10 cellular contexts compared by ENCODE assay signal in the genomic region with DNA sequence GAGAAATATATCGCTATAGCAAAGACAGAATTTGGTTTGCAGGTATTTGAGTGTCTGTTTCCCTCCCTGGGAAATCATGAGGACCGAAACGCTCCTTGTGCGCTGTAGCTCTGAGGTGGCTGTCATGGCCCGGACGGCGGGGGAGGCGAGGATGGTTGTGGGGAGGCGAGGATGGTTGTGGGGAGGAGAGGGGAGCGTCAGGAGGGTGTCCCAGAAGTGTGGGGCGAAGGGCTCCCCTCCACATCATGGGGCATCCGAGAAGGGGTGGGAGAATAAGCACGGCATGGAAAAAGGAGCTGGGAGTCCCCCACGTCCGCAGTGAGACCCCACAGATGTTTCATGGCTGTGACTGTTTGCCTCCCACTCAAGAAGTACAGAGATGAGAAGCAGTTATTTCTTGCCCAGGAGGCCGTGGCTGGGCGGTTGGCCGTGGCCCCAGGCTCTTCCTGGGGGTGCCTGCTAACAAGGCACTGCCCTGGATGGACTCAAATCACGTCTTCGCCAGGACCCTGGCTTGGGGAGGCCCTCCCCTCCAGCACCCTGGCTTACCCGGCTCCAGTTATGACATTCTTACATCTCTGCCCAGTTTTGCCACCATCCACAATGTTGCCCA. TPM values are rescaled to one million over a fixed set of nuclear protein-coding genes. Genes with fewer than 3 reads are reported as not detected.
DNase-seq lines count a peak whose midpoint lies in the region; TF ChIP-seq lines count a peak whose summit lies in the region.
"Had no signal": no experiment of that assay in that cellular context is flagged by ENCODE, and none has a peak within 500 bp of the region (broad histone marks: within the 10 kb centered on the region; RNA-seq: fewer than 3 reads in every experiment).

No MANE protein-coding gene starts in this region.

- intact Hi-C loops in testis (cut with DNase I; ENCODE audit: low total_unique reads) = no loop called here
- intact Hi-C loops in uterus (cut with DNase I; ENCODE audit: low total_unique reads) = no loop called here

- WGBS in mesodermal cell (ENCODE audit: insufficient coverage in 2 of 2), 2 experiments = 89 to 94% methylated on average over 10 to 13 of the region's 21 CpGs
- 61 to 72% methylated on average over 21 of the region's 21 CpGs for WGBS in testis, 2 donors

- TF ChIP-seq CTCF in testis (IDR thresholded peaks at IDR 0.05) (no peak), uterus (IDR thresholded peaks at IDR 0.05) (no peak)

- no peaks in the 10 kb centered on the region for H3K27me3 ChIP-seq in testis
- no peaks in the 10 kb centered on the region for H3K27me3 ChIP-seq in uterus

- H3K9me3 Mint-ChIP-seq in activated T-cell treated with anti-CD3 and anti-CD28 coated beads, Interleukin-2, amount 50 U/mL, for 24 hours = no peaks in the 10 kb centered on the region
- no peaks in the 10 kb centered on the region for H3K9me3 Mint-ChIP-seq in activated naive CD8-positive, alpha-beta T cell (ENCODE audit: low read depth)

- no peak for DNase-seq in activated T-cell treated with anti-CD3 and anti-CD28 coated beads, Interleukin-2, amount 50 U/mL, for 24 hours
- DNase-seq in activated T-cell treated with anti-CD3 and anti-CD28 coated beads for 4 hours (no peak), testis (no peak), uterus (no peak), occipital lobe (lab: John Stamatoyannopoulos, UW) (no peak)
- DNase-seq in stimulated activated CD4-positive, alpha-beta T cell treated with anti-CD3 and anti-CD28 coated beads, Interleukin-2, amount 100 ng/mL, for 24 hours = no peak
- DNase-seq: islet precursor cell, NCI-H1417 had no signal

- no peak for TF ChIP-seq POLR2A in testis (IDR thresholded peaks at IDR 0.05)
- TF ChIP-seq POLR2A in uterus (IDR thresholded peaks at IDR 0.05) = no peak

- H3K9me3 ChIP-seq in mesodermal cell (ENCODE audit: control insufficient read depth, low read length) = no peaks in the 10 kb centered on the region
- no peaks in the 10 kb centered on the region for H3K9me3 ChIP-seq in testis
- no peaks in the 10 kb centered on the region for H3K9me3 ChIP-seq in uterus

- H3K36me3 ChIP-seq in mesodermal cell (ENCODE audit: control insufficient read depth, insufficient read depth, low read length) = no peaks in the 10 kb centered on the region
- H3K36me3 ChIP-seq in testis (ENCODE audit: low read depth, missing control alignments) = no peaks in the 10 kb centered on the region
- no peaks in the 10 kb centered on the region for H3K36me3 ChIP-seq in uterus

- H3K27ac ChIP-seq in mesodermal cell (ENCODE audit: low read depth, low read length, severe bottlenecking) (no peak overlapping the region), testis (no peak overlapping the region), uterus (no peak overlapping the region)

- peak overlapping the region; percentile 39 for H3K4me3 ChIP-seq in mesodermal cell (ENCODE audit: extremely low read depth, insufficient read depth, low read length, poor library complexity, severe bottlenecking)
- peak overlapping the region; percentile 66 to 70 for H3K4me3 ChIP-seq in testis
- H3K4me3 ChIP-seq in uterus = peak overlapping the region in 1 of 2 donors; percentile 50

- peak overlapping the region; percentile 88 for H3K27ac Mint-ChIP-seq in activated T-cell treated with anti-CD3 and anti-CD28 coated beads, Interleukin-2, amount 50 U/mL, for 24 hours
- peak overlapping the region; percentile 81 for H3K27ac Mint-ChIP-seq in activated naive CD8-positive, alpha-beta T cell

- H3K36me3 Mint-ChIP-seq in activated T-cell treated with anti-CD3 and anti-CD28 coated beads, Interleukin-2, amount 50 U/mL, for 24 hours (ENCODE audit: low read depth) = peaks cover 32% of the 10 kb centered on the region
- H3K36me3 Mint-ChIP-seq in activated naive CD8-positive, alpha-beta T cell = no peaks in the 10 kb centered on the region

- H3K4me1 ChIP-seq in mesodermal cell (ENCODE audit: control insufficient read depth, insufficient read depth, low read length, poor library complexity, severe bottlenecking) (peaks cover 7% of the 10 kb centered on the region), testis (peaks cover 9% of the 10 kb centered on the region), uterus (peaks cover 0 to 3% of the 10 kb centered on the region in 2 donors)

- no peaks in the 10 kb centered on the region for H3K27me3 Mint-ChIP-seq in activated T-cell treated with anti-CD3 and anti-CD28 coated beads, Interleukin-2, amount 50 U/mL, for 24 hours
- no peaks in the 10 kb centered on the region for H3K27me3 Mint-ChIP-seq in activated naive CD8-positive, alpha-beta T cell

- peaks cover 39% of the 10 kb centered on the region for H3K4me1 Mint-ChIP-seq in activated T-cell treated with anti-CD3 and anti-CD28 coated beads, Interleukin-2, amount 50 U/mL, for 24 hours (ENCODE audit: low read depth)
- H3K4me1 Mint-ChIP-seq in activated naive CD8-positive, alpha-beta T cell (ENCODE audit: low read depth) = peaks cover 30% of the 10 kb centered on the region

- H3K4me3 Mint-ChIP-seq in activated T-cell treated with anti-CD3 and anti-CD28 coated beads, Interleukin-2, amount 50 U/mL, for 24 hours = peak overlapping the region; percentile 75
- H3K4me3 Mint-ChIP-seq in activated naive CD8-positive, alpha-beta T cell = peak overlapping the region; percentile 84

RNA-seq across cellular contexts. Expression of a gene that starts 0.9 kb away (rescaled TPM):
- 0.66 TPM for polyA plus RNA-seq in mesodermal cell (2013, experiment 1 of 2)
- 0.71 TPM for polyA plus RNA-seq in mesodermal cell (2013, experiment 2 of 2)
- 10 to 100 TPM; 22.8 to 26.5 TPM for total RNA-seq in testis
- 13.6 TPM for polyA plus RNA-seq in testis (ENCODE audit: insufficient read depth, low read depth, low replicate concordance)
- 1 to 10 TPM in 3 of 4 donors, under 1 TPM in 1; 0.29 to 3.8 (median 2.5) TPM for total RNA-seq in uterus
- 0.78 TPM for total RNA-seq in occipital lobe

Comparison
In these comparisons a context has a peak if more than half of its experiments do, and no peak if none do; other contexts are left out.
1. RNA of a gene that starts 0.9 kb away (total RNA-seq): 22.8 to 26.5 TPM in testis; 0.29 to 3.8 TPM in uterus and 0.78 TPM in occipital lobe (single experiment); every median in the first group is over 4 times any median in the second.